In genomic region chr20:45461225-45461624, GRCh38 we compare ENCODE assay signal across 15 cellular contexts. TPM values are rescaled to one million over a fixed set of nuclear protein-coding genes. Genes with fewer than 3 reads are reported as not detected.
DNase-seq lines count a peak whose midpoint lies in the region; ATAC-seq, FAIRE-seq and TF ChIP-seq lines count a peak whose summit lies in the region.
"Had no signal": no experiment of that assay in that cellular context is flagged by ENCODE, and none has a peak within 500 bp of the region (broad histone marks: within the 10 kb centered on the region; RNA-seq: fewer than 3 reads in every experiment).

No MANE protein-coding gene starts in this region.

- H3K36me3 Mint-ChIP-seq in activated naive CD4-positive, alpha-beta T cell treated with anti-CD3 and anti-CD28 coated beads, Interleukin-2, amount 50 U/mL, for 72 hours, result no peaks in the 10 kb centered on the region
- H3K36me3 Mint-ChIP-seq in CD14-positive monocyte, result no peaks in the 10 kb centered on the region
- H3K36me3 Mint-ChIP-seq: CD4-positive, alpha-beta memory T cell had no signal

- intact Hi-C loops in CD14-positive monocyte (cut with micrococcal nuclease), result no loop called here

- no peak for DNase-seq in activated naive CD4-positive, alpha-beta T cell treated with anti-CD3 and anti-CD28 coated beads, Interleukin-2, amount 50 U/mL, for 72 hours (ENCODE audit: low spot score in 2 of 2)
- no peak for DNase-seq in activated naive CD4-positive, alpha-beta T cell treated with Interleukin-2 at 50 U/mL for 16 hours
- DNase-seq in GM19239 (ENCODE audit: insufficient read length, low spot score) (no peak), renal cortical epithelial cell (ENCODE audit: low read depth) (peak; percentile 77), CD14-positive monocyte (ENCODE audit: low spot score) (no peak)
- peak in 1 of 2 donors; percentile 21 for DNase-seq in stimulated activated naive CD8-positive, alpha-beta T cell treated with anti-CD3 and anti-CD28 coated beads, Interleukin-15, amount 100 ng/mL, for 72 hours
- DNase-seq: ACHN; CD4-positive, alpha-beta memory T cell; DMS79 treated with DMSO at 0.1 percent for 48 hours; EL; GDM1; H7 had no signal

- ATAC-seq in activated naive CD4-positive, alpha-beta T cell treated with anti-CD3 and anti-CD28 coated beads, Interleukin-2, amount 50 U/mL, for 72 hours, result peak; percentile 48 to 79
- peak; percentile 85 for ATAC-seq in stimulated activated naive CD8-positive, alpha-beta T cell treated with anti-CD3 and anti-CD28 coated beads, Interleukin-15, amount 100 ng/mL, for 72 hours
- no peak for ATAC-seq in GM19023 (IDR thresholded peaks at IDR 0.05; ENCODE audit: unreplicated experiment)
- ATAC-seq: GM23338 had no signal

- FAIRE-seq in GM19239 (lab: Jason Lieb, UNC), result peak; percentile 58

- H3K27ac Mint-ChIP-seq in activated naive CD4-positive, alpha-beta T cell treated with anti-CD3 and anti-CD28 coated beads, Interleukin-2, amount 50 U/mL, for 72 hours, result no peak overlapping the region
- H3K27ac Mint-ChIP-seq in stimulated activated naive CD8-positive, alpha-beta T cell treated with anti-CD3 and anti-CD28 coated beads, Interleukin-15, amount 100 ng/mL, for 72 hours, result no peak overlapping the region
- H3K27ac Mint-ChIP-seq in CD14-positive monocyte, result no peak overlapping the region
- H3K27ac Mint-ChIP-seq: CD4-positive, alpha-beta memory T cell; GM23338 had no signal

- no peak for TF ChIP-seq CTCF in CD14-positive monocyte (IDR thresholded peaks at IDR 0.05)

- no peak overlapping the region for H3K4me3 Mint-ChIP-seq in stimulated activated naive CD8-positive, alpha-beta T cell treated with anti-CD3 and anti-CD28 coated beads, Interleukin-15, amount 100 ng/mL, for 72 hours
- H3K4me3 Mint-ChIP-seq in CD14-positive monocyte, result no peak overlapping the region
- H3K4me3 Mint-ChIP-seq: CD4-positive, alpha-beta memory T cell; GM23338 had no signal

- H3K27me3 Mint-ChIP-seq in stimulated activated naive CD8-positive, alpha-beta T cell treated with anti-CD3 and anti-CD28 coated beads, Interleukin-15, amount 100 ng/mL, for 72 hours, result no peaks in the 10 kb centered on the region
- H3K27me3 Mint-ChIP-seq in CD14-positive monocyte (ENCODE audit: low read depth in 3 of 3), result no peaks in the 10 kb centered on the region

- H3K9me3 Mint-ChIP-seq in activated naive CD4-positive, alpha-beta T cell treated with anti-CD3 and anti-CD28 coated beads, Interleukin-2, amount 50 U/mL, for 72 hours, result no peaks in the 10 kb centered on the region
- H3K9me3 Mint-ChIP-seq in stimulated activated naive CD8-positive, alpha-beta T cell treated with anti-CD3 and anti-CD28 coated beads, Interleukin-15, amount 100 ng/mL, for 72 hours, result no peaks in the 10 kb centered on the region
- no peaks in the 10 kb centered on the region for H3K9me3 Mint-ChIP-seq in CD14-positive monocyte
- H3K9me3 Mint-ChIP-seq: CD4-positive, alpha-beta memory T cell; GM23338 had no signal

- peaks cover 7% of the 10 kb centered on the region for H3K4me1 Mint-ChIP-seq in stimulated activated naive CD8-positive, alpha-beta T cell treated with anti-CD3 and anti-CD28 coated beads, Interleukin-15, amount 100 ng/mL, for 72 hours
- H3K4me1 Mint-ChIP-seq in CD14-positive monocyte, result peaks cover 6% of the 10 kb centered on the region
- H3K4me1 Mint-ChIP-seq: CD4-positive, alpha-beta memory T cell had no signal

RNA-seq across cellular contexts. Expression of gene WFDC2, which starts 8.3 kb away (rescaled TPM):
- 1 to 10 TPM; 1.2 to 2.5 TPM for total RNA-seq in activated naive CD4-positive, alpha-beta T cell treated with anti-CD3 and anti-CD28 coated beads, Interleukin-2, amount 50 U/mL, for 72 hours
- 1.6 and 25.0 TPM in 2 replicates for total RNA-seq in renal cortical epithelial cell
- not detected for polyA plus RNA-seq in CD14-positive monocyte
- total RNA-seq: A172 had no signal
- polyA plus RNA-seq: CD4-positive, alpha-beta memory T cell had no signal

RNA-seq across cellular contexts. Expression of gene PIGT, which starts 45.3 kb away (rescaled TPM):
- total RNA-seq in activated naive CD4-positive, alpha-beta T cell treated with anti-CD3 and anti-CD28 coated beads, Interleukin-2, amount 50 U/mL, for 72 hours, result 10 to 100 TPM; 45.0 to 59.1 TPM
- total RNA-seq in renal cortical epithelial cell, result 16.3 and 32.9 TPM in 2 replicates
- polyA plus RNA-seq in CD14-positive monocyte, result 10 to 100 TPM; 59.7 to 87.6 TPM

RNA-seq across cellular contexts. Expression of gene DBNDD2, which starts 53.1 kb away (rescaled TPM):
- 10 to 100 TPM; 22.7 to 50.9 TPM for total RNA-seq in activated naive CD4-positive, alpha-beta T cell treated with anti-CD3 and anti-CD28 coated beads, Interleukin-2, amount 50 U/mL, for 72 hours
- total RNA-seq in renal cortical epithelial cell, result 7.1 and 18.4 TPM in 2 replicates
- 10 to 100 TPM; 15.6 to 21.9 TPM for polyA plus RNA-seq in CD14-positive monocyte

RNA-seq across cellular contexts. Expression of gene SPINT3, which starts 54.2 kb away (rescaled TPM):
- not detected for total RNA-seq in activated naive CD4-positive, alpha-beta T cell treated with anti-CD3 and anti-CD28 coated beads, Interleukin-2, amount 50 U/mL, for 72 hours
- not detected in 2 replicates for total RNA-seq in renal cortical epithelial cell
- polyA plus RNA-seq in CD14-positive monocyte, result not detected
- total RNA-seq: A172; CD4-positive, alpha-beta memory T cell; GM23338; H7 had no signal
- polyA plus RNA-seq: CD4-positive, alpha-beta memory T cell; GM23338 had no signal
